In genomic region chr20:62804632-62805364, GRCh38 we compare ENCODE assay signal across 8 cellular contexts. TPM values are rescaled to one million over a fixed set of nuclear protein-coding genes. Genes with fewer than 3 reads are reported as not detected.
A peak's percentile ranks its signal among the peaks of the same experiment; 100 is the strongest.
DNase-seq lines count a peak whose midpoint lies in the region; ATAC-seq and TF ChIP-seq lines count a peak whose summit lies in the region.

OGFR (plus strand) TSS chr20:62804835; CDS start chr20:62804860, 25 bp downstream.

- peak within 1 kb of the TSS; percentile 89 for H3K4me3 Mint-ChIP-seq in activated CD4-positive, alpha-beta T cell treated with anti-CD3 and anti-CD28 coated beads, Interleukin-2, amount 10 ng/mL, durations not matched to agents 24 days and 14 days
- H3K4me3 Mint-ChIP-seq in dendritic cell treated with granulocyte-macrophage colony-stimulating factor and Interleukin-4, amounts not matched to agents 40 ng/mL and 50 ng/mL, for 4 days = peak within 1 kb of the TSS; percentile 91

- H3K4me1 ChIP-seq in liver (ENCODE audit: control insufficient read depth in 4 of 4, insufficient read depth in 4 of 4, low read length in 3 of 4) = peaks cover 17 to 46% (median 30%) of the 10 kb centered on the region in 4 donors

- no peaks in the 10 kb centered on the region for H3K9me3 ChIP-seq in liver (ENCODE audit: control insufficient read depth in 4 of 4, low read length in 3 of 4)

- intact Hi-C loops in activated CD4-positive, alpha-beta T cell treated with anti-CD3 and anti-CD28 coated beads, Interleukin-2, amount 10 ng/mL, durations not matched to agents 24 days and 14 days (cut with micrococcal nuclease) = loop anchor here (1.0 to 5.0 kb wide), 3 partner anchors 8 to 302 kb away; partner anchors contain the start of genes MRGBP and TCFL5
- intact Hi-C loops in dendritic cell treated with granulocyte-macrophage colony-stimulating factor and Interleukin-4, amounts not matched to agents 40 ng/mL and 50 ng/mL, for 4 days (cut with micrococcal nuclease) = loop anchor here (5.0 to 10.0 kb wide), 3 partner anchors 137 to 420 kb away; partner anchors contain the start of gene RPS21

- peaks cover 18% of the 10 kb centered on the region for H3K4me1 Mint-ChIP-seq in activated CD4-positive, alpha-beta T cell treated with anti-CD3 and anti-CD28 coated beads, Interleukin-2, amount 10 ng/mL, durations not matched to agents 24 days and 14 days
- peaks cover 70% of the 10 kb centered on the region for H3K4me1 Mint-ChIP-seq in dendritic cell treated with granulocyte-macrophage colony-stimulating factor and Interleukin-4, amounts not matched to agents 40 ng/mL and 50 ng/mL, for 4 days (ENCODE audit: low read depth)

- H3K36me3 Mint-ChIP-seq in activated CD4-positive, alpha-beta T cell treated with anti-CD3 and anti-CD28 coated beads, Interleukin-2, amount 10 ng/mL, durations not matched to agents 24 days and 14 days (ENCODE audit: low read depth) = peaks cover 37% of the 10 kb centered on the region
- H3K36me3 Mint-ChIP-seq in dendritic cell treated with granulocyte-macrophage colony-stimulating factor and Interleukin-4, amounts not matched to agents 40 ng/mL and 50 ng/mL, for 4 days (ENCODE audit: low read depth) = peaks cover 77% of the 10 kb centered on the region

- no peaks in the 10 kb centered on the region for H3K9me3 Mint-ChIP-seq in activated CD4-positive, alpha-beta T cell treated with anti-CD3 and anti-CD28 coated beads, Interleukin-2, amount 10 ng/mL, durations not matched to agents 24 days and 14 days
- no peaks in the 10 kb centered on the region for H3K9me3 Mint-ChIP-seq in dendritic cell treated with granulocyte-macrophage colony-stimulating factor and Interleukin-4, amounts not matched to agents 40 ng/mL and 50 ng/mL, for 4 days

- peak; percentile 79 for TF ChIP-seq POLR2A in GM19099 (IDR thresholded peaks at IDR 0.05; ENCODE audit: extremely low read depth, insufficient read length, low read depth)

- H3K27ac Mint-ChIP-seq in activated CD4-positive, alpha-beta T cell treated with anti-CD3 and anti-CD28 coated beads, Interleukin-2, amount 10 ng/mL, durations not matched to agents 24 days and 14 days = peak within 1 kb of the TSS; percentile 94
- peak within 1 kb of the TSS; percentile 91 for H3K27ac Mint-ChIP-seq in dendritic cell treated with granulocyte-macrophage colony-stimulating factor and Interleukin-4, amounts not matched to agents 40 ng/mL and 50 ng/mL, for 4 days

- peak within 1 kb of the TSS; percentile 78 to 84 for H3K9ac ChIP-seq in liver (ENCODE audit: low read depth in 1 of 2, low read length in 2 of 2)

- peak within 1 kb of the TSS; percentile 83 to 94 (median 94) for H3K4me3 ChIP-seq in liver (ENCODE audit: low read depth in 1 of 3, low read length in 3 of 3)

- H3K36me3 ChIP-seq in liver (ENCODE audit: control insufficient read depth in 4 of 4, insufficient read depth in 3 of 4, low read depth in 1 of 4, low read length in 3 of 4) = peaks cover 12 to 29% (median 18%) of the 10 kb centered on the region in 4 donors

- no peak for TF ChIP-seq CTCF in liver (IDR thresholded peaks at IDR 0.05; ENCODE audit: low read depth, low read length, missing input control)

- H3K27me3 Mint-ChIP-seq in activated CD4-positive, alpha-beta T cell treated with anti-CD3 and anti-CD28 coated beads, Interleukin-2, amount 10 ng/mL, durations not matched to agents 24 days and 14 days = no peaks in the 10 kb centered on the region
- no peaks in the 10 kb centered on the region for H3K27me3 Mint-ChIP-seq in dendritic cell treated with granulocyte-macrophage colony-stimulating factor and Interleukin-4, amounts not matched to agents 40 ng/mL and 50 ng/mL, for 4 days

- H3K27ac ChIP-seq in liver (ENCODE audit: low read depth in 1 of 2, low read length in 2 of 2) = peak within 1 kb of the TSS; percentile 96

- DNase-seq in AG08396 (ENCODE audit: low spot score) (peak; percentile 90), NAMALWA (ENCODE audit: low spot score) (peak; percentile 81)
- DNase-seq in activated CD4-positive, alpha-beta T cell treated with anti-CD3 and anti-CD28 coated beads, Interleukin-2, amount 10 ng/mL, durations not matched to agents 24 days and 14 days = peak; percentile 93
- DNase-seq in stimulated activated CD4-positive, alpha-beta T cell treated with anti-CD3 and anti-CD28 coated beads, Interleukin-4, amount 100 ng/mL, for 48 hours (ENCODE audit: low read depth in 2 of 2) = peak; percentile 44 to 53

- under 1% methylated on average over 103 of the region's 103 CpGs for WGBS in liver

- no peak for ATAC-seq in GM18870 (IDR thresholded peaks at IDR 0.05; ENCODE audit: unreplicated experiment)

- no peaks in the 10 kb centered on the region for H3K27me3 ChIP-seq in liver (ENCODE audit: control insufficient read depth in 4 of 4, insufficient read depth in 4 of 4, low read length in 3 of 4)

- no peak for TF ChIP-seq RAD21 in liver (IDR thresholded peaks at IDR 0.05)

TF ChIP-seq in liver, 16 proteins besides CTCF, POLR2A, EP300 and RAD21:
- TF ChIP-seq MAX (IDR thresholded peaks at IDR 0.05) = no peak
- no peak for TF ChIP-seq SP1 (IDR thresholded peaks at IDR 0.05)
- no peak for TF ChIP-seq GABPA (IDR thresholded peaks at IDR 0.05 in 1 of 2, conservative IDR thresholded peaks at IDR 0.05 in 1 of 2)
- TF ChIP-seq JUND (IDR thresholded peaks at IDR 0.05) = no peak
- no peak for TF ChIP-seq RXRA (IDR thresholded peaks at IDR 0.05)
- TF ChIP-seq ZBTB33 (IDR thresholded peaks at IDR 0.05) = no peak
- TF ChIP-seq EGR1 (IDR thresholded peaks at IDR 0.05; ENCODE audit: low read depth in 2 of 2) = no peak
- TF ChIP-seq YY1 (IDR thresholded peaks at IDR 0.05) = no peak
- TF ChIP-seq ATF3 (IDR thresholded peaks at IDR 0.05) = no peak

RNA-seq across cellular contexts. Expression of gene OGFR, which starts in this region (rescaled TPM):
- total RNA-seq in activated CD4-positive, alpha-beta T cell treated with anti-CD3 and anti-CD28 coated beads, Interleukin-2, amount 10 ng/mL, durations not matched to agents 24 days and 14 days = 49.1 and 54.6 TPM in 2 replicates
- 10 to 100 TPM; 22.8 to 59.4 TPM for total RNA-seq in liver
- 10 to 100 TPM in 1 of 2 donors, 1 to 10 TPM in 1; 5.9 to 35.9 TPM for polyA plus RNA-seq in liver
